In genomic region chr4:8198206-8198905, GRCh38 we compare ENCODE assay signal across 8 cellular contexts. TPM values are rescaled to one million over a fixed set of nuclear protein-coding genes. Genes with fewer than 3 reads are reported as not detected.
A peak's percentile ranks its signal among the peaks of the same experiment; 100 is the strongest.
DNase-seq lines count a peak whose midpoint lies in the region; ATAC-seq and TF ChIP-seq lines count a peak whose summit lies in the region.

No MANE protein-coding gene starts in this region.

- H3K4me2 ChIP-seq in DND-41 (ENCODE audit: insufficient read depth, low read length), result peak overlapping the region; percentile 61; the same call in 1 of the 2 replicates
- peak overlapping the region; percentile 82 for H3K4me2 ChIP-seq in mammary epithelial cell (ENCODE audit: insufficient read depth, low read depth, low read length)

- 4% methylated on average over 17 of the region's 17 CpGs for WGBS in mammary epithelial cell (ENCODE audit: low coverage, missing lambda C conversion rate)

- H3K4me1 ChIP-seq in DND-41 (ENCODE audit: insufficient read depth, low read length) (peaks cover 53% of the 10 kb centered on the region), mammary epithelial cell (ENCODE audit: insufficient read depth, low read length) (peaks cover 47% of the 10 kb centered on the region)

- no peaks in the 10 kb centered on the region for H3K36me3 Mint-ChIP-seq in nephron progenitor cell (ENCODE audit: low read depth)

- H3K36me3 ChIP-seq in DND-41 (ENCODE audit: insufficient read depth, low read length), result no peaks in the 10 kb centered on the region
- peaks cover 9% of the 10 kb centered on the region for H3K36me3 ChIP-seq in mammary epithelial cell (ENCODE audit: insufficient read depth, low read length)

- H3K4me3 ChIP-seq in DND-41 (ENCODE audit: low read depth in 1 of 2, low read length in 2 of 2) (peak overlapping the region in 1 of 2 experiments; percentile 54; a peak in 2 of 4 replicates), mammary epithelial cell (replicated peaks in 1 of 3; ENCODE audit: insufficient read depth in 1 of 3, low read depth in 2 of 3, low read length in 3 of 3) (peak overlapping the region in 2 of 3 experiments; percentile 84 to 85)

- peak overlapping the region; percentile 87 for H3K27ac ChIP-seq in DND-41 (ENCODE audit: low read length)
- peak overlapping the region; percentile 93 for H3K27ac ChIP-seq in mammary epithelial cell (ENCODE audit: insufficient read depth, low read depth, low read length)

- ATAC-seq in DND-41 (ENCODE audit: insufficient read depth, low read depth), result no peak
- peak; percentile 1 for ATAC-seq in HG03175 (IDR thresholded peaks at IDR 0.05; ENCODE audit: unreplicated experiment)

- DNase-seq in DND-41 (no peak), mammary epithelial cell (peak; percentile 78), nephron progenitor cell (no peak), T1000 (lab: John Stamatoyannopoulos, UW) (no peak), NCI-H1092 treated with DMSO at 0.1 percent for 48 hours (lab: John Stamatoyannopoulos, UW) (no peak), ACHN (no peak)
- no peak for DNase-seq in activated effector memory CD4-positive, alpha-beta T cell treated with anti-CD3 and anti-CD28 coated beads, Interleukin-2, amount 50 U/mL, for 16 hours

- H2AFZ ChIP-seq in DND-41 (ENCODE audit: low read depth, low read length) (no peak overlapping the region; the same call in 1 of the 2 replicates), mammary epithelial cell (ENCODE audit: low read depth, low read length) (peak overlapping the region; percentile 72)

- no peak overlapping the region for H3K4me3 Mint-ChIP-seq in nephron progenitor cell

- H3K9ac ChIP-seq in DND-41 (ENCODE audit: low read depth, low read length) (peak overlapping the region; percentile 51), mammary epithelial cell (ENCODE audit: insufficient read depth, low read length) (no peak overlapping the region)

- peaks cover 82% of the 10 kb centered on the region for H3K4me1 Mint-ChIP-seq in nephron progenitor cell

- H4K20me1 ChIP-seq in DND-41 (ENCODE audit: insufficient read depth, low read length), result no peaks in the 10 kb centered on the region; the same call in 1 of the 2 replicates
- H4K20me1 ChIP-seq in mammary epithelial cell (ENCODE audit: insufficient read depth, low read length), result no peaks in the 10 kb centered on the region

- H3K27me3 Mint-ChIP-seq in nephron progenitor cell (ENCODE audit: low read depth, poor library complexity), result peaks cover 9% of the 10 kb centered on the region

- dilution Hi-C loops in mammary epithelial cell (cut with HindIII; ENCODE audit: low sequenced_read_pairs), result no loop called here

- no TSS peak for BruUV-seq in mammary epithelial cell (replicated peaks; lab: Mats Ljungman, UMichigan)

- peaks cover 15% of the 10 kb centered on the region for H3K79me2 ChIP-seq in DND-41 (ENCODE audit: insufficient read depth, low read length)
- peaks cover 43% of the 10 kb centered on the region for H3K79me2 ChIP-seq in mammary epithelial cell (ENCODE audit: insufficient read depth, low read length)

- no peak for TF ChIP-seq CTCF in DND-41 (IDR thresholded peaks at IDR 0.05; ENCODE audit: borderline replicate concordance, extremely low read depth, low read length, poor library complexity, severe bottlenecking)
- TF ChIP-seq CTCF in mammary epithelial cell (conservative IDR thresholded peaks at IDR 0.05 in 1 of 2, IDR thresholded peaks at IDR 0.05 in 1 of 2; ENCODE audit: extremely low read depth in 1 of 2, insufficient read depth in 1 of 2, low read depth in 1 of 2, low read length in 2 of 2), result no peak
- no peak for TF ChIP-seq CTCF in nephron progenitor cell (IDR thresholded peaks at IDR 0.05)

- CTCF ChIA-PET in mammary epithelial cell (lab: Charles Lee; ENCODE audit: low non-redundant PET), result no interaction called here

- no peaks in the 10 kb centered on the region for H3K9me3 Mint-ChIP-seq in nephron progenitor cell

- H3K9me3 ChIP-seq in DND-41 (ENCODE audit: insufficient read depth, low read length, severe bottlenecking), result no peaks in the 10 kb centered on the region
- H3K9me3 ChIP-seq in mammary epithelial cell (replicated peaks; ENCODE audit: insufficient read depth, low read length), result no peaks in the 10 kb centered on the region

- intact Hi-C loops in mammary epithelial cell (cut with micrococcal nuclease), result loop anchor here (2.0 kb wide), 1 partner anchor 30 kb away; no protein-coding TSS in a partner anchor

- peak overlapping the region; percentile 80 for H3K27ac Mint-ChIP-seq in nephron progenitor cell

- no peaks in the 10 kb centered on the region for H3K27me3 ChIP-seq in DND-41 (ENCODE audit: insufficient read depth, low read length, poor library complexity)
- no peaks in the 10 kb centered on the region for H3K27me3 ChIP-seq in mammary epithelial cell (ENCODE audit: insufficient read depth, low read length)

- in situ Hi-C loops in mammary epithelial cell (cut with MboI; ENCODE audit: low sequenced_read_pairs in 2 of 2) (no loop called here), ACHN (cut with HindIII; ENCODE audit: low pct_ligation_motif_present, low pct_unique_long_range_greater_than_20kb, low sequenced_read_pairs) (no loop called here)

RNA-seq across cellular contexts. Expression of gene SH3TC1, which starts 0.7 kb away (rescaled TPM):
- 100 to 1,000 TPM in 1 of 2 donors, 10 to 100 TPM in 1; 70.8 to 138 TPM for total RNA-seq in mammary epithelial cell
- 37.7 TPM for polyA plus RNA-seq in mammary epithelial cell
- polyA minus RNA-seq in mammary epithelial cell, result 62.5 TPM

RNA-seq across cellular contexts. Expression of gene ABLIM2, which starts 39.7 kb away (rescaled TPM):
- under 1 TPM; 0.28 to 0.67 TPM for total RNA-seq in mammary epithelial cell
- polyA plus RNA-seq in mammary epithelial cell, result 0.87 TPM
- polyA minus RNA-seq in mammary epithelial cell, result 3.9 TPM
